In the genomic region with DNA sequence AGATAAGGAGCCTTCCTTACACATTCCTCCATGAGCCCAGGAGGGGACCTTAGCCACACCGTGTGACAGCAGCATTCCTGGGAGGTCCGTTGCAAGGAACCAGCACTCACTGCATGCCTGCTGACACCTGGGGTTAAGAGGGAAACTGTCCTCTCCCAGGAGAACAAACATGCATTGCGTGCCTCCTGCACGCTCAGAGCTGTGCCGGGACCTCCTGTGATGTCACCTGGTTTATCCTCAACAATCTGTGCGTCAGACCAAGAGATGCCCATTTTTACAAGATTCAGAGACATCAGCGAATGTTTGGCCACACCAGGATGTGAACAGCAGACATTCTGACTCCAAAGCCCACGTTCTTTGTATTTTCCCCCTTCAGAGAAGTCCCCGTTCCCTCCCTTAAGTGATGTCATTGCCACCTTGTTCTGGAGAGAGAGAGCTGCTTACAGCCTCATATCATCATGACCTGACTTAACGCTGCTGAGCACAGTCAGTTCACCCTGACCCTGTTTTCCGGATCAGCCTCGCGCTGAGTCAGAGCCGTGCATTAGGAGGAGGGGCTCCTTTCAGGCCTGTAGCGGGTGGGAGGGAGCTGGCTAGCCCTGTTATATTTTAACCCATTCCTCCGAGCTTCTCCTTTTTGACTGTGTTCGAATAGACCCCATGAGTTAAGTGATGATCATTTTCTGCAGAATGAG, we compare ENCODE assay signal across 8 cellular contexts. TPM values are rescaled to one million over a fixed set of nuclear protein-coding genes. Genes with fewer than 3 reads are reported as not detected.
DNase-seq lines count a peak whose midpoint lies in the region; ATAC-seq lines count a peak whose summit lies in the region.

No MANE protein-coding gene starts in this region.

- H3K36me3 ChIP-seq in BLaER1 = peaks cover 64% of the 10 kb centered on the region

- DNase-seq in activated CD4-positive, alpha-beta T cell treated with anti-CD3 and anti-CD28 coated beads, Interleukin-2, amount 10 ng/mL, durations not matched to agents 24 days and 14 days = peak; percentile 61
- peak; percentile 25 to 87 (median 62) for DNase-seq in head of caudate nucleus
- DNase-seq in stimulated activated naive B cell treated with anti-CD40 and anti-IgM and Interleukin-4, amounts not matched to agents 10 μg/mL and 1 μg/mL and 100 μg/mL, for 72 hours = peak; percentile 14
- no peak for DNase-seq in NCI-H1694 treated with DMSO at 0.1 percent for 48 hours (lab: John Stamatoyannopoulos, UW)

- H3K4me2 ChIP-seq in BLaER1 = peak overlapping the region; percentile 23

- H3K4me1 Mint-ChIP-seq in activated CD4-positive, alpha-beta T cell treated with anti-CD3 and anti-CD28 coated beads, Interleukin-2, amount 10 ng/mL, durations not matched to agents 24 days and 14 days = peaks cover 8% of the 10 kb centered on the region
- peaks cover 11 to 16% of the 10 kb centered on the region in 2 donors for H3K4me1 Mint-ChIP-seq in stimulated activated naive B cell treated with anti-CD40 and anti-IgM and Interleukin-4, amounts not matched to agents 10 μg/mL and 1 μg/mL and 100 μg/mL, for 72 hours

- peak overlapping the region; percentile 59 for H3K27ac Mint-ChIP-seq in activated CD4-positive, alpha-beta T cell treated with anti-CD3 and anti-CD28 coated beads, Interleukin-2, amount 10 ng/mL, durations not matched to agents 24 days and 14 days
- H3K27ac Mint-ChIP-seq in stimulated activated naive B cell treated with anti-CD40 and anti-IgM and Interleukin-4, amounts not matched to agents 10 μg/mL and 1 μg/mL and 100 μg/mL, for 72 hours = no peak overlapping the region

- no peak overlapping the region for H3K4me3 Mint-ChIP-seq in activated CD4-positive, alpha-beta T cell treated with anti-CD3 and anti-CD28 coated beads, Interleukin-2, amount 10 ng/mL, durations not matched to agents 24 days and 14 days
- no peak overlapping the region for H3K4me3 Mint-ChIP-seq in stimulated activated naive B cell treated with anti-CD40 and anti-IgM and Interleukin-4, amounts not matched to agents 10 μg/mL and 1 μg/mL and 100 μg/mL, for 72 hours

- H3K27me3 ChIP-seq in BLaER1 = no peaks in the 10 kb centered on the region

- peaks cover 12% of the 10 kb centered on the region; the same call in 1 of the 2 replicates for H3K4me1 ChIP-seq in BLaER1

- no peak overlapping the region for H3K9ac ChIP-seq in BLaER1

- H3K9me3 ChIP-seq in BLaER1 = no peaks in the 10 kb centered on the region

- no peaks in the 10 kb centered on the region for H4K20me1 ChIP-seq in BLaER1

- ATAC-seq in HG03108 (IDR thresholded peaks at IDR 0.05; ENCODE audit: unreplicated experiment) (peak; percentile 52), HG03025 (IDR thresholded peaks at IDR 0.05; ENCODE audit: low FRiP score, unreplicated experiment) (no peak), HG02763 (IDR thresholded peaks at IDR 0.05; ENCODE audit: unreplicated experiment) (no peak)
- peak; percentile 93 to 96 for ATAC-seq in stimulated activated naive B cell treated with anti-CD40 and anti-IgM and Interleukin-4, amounts not matched to agents 10 μg/mL and 1 μg/mL and 100 μg/mL, for 72 hours (replicated peaks)

- intact Hi-C loops in activated CD4-positive, alpha-beta T cell treated with anti-CD3 and anti-CD28 coated beads, Interleukin-2, amount 10 ng/mL, durations not matched to agents 24 days and 14 days (cut with micrococcal nuclease) = no loop called here
- intact Hi-C loops in head of caudate nucleus (cut with DNase I) = no loop called here

- H3K27me3 Mint-ChIP-seq in activated CD4-positive, alpha-beta T cell treated with anti-CD3 and anti-CD28 coated beads, Interleukin-2, amount 10 ng/mL, durations not matched to agents 24 days and 14 days = no peaks in the 10 kb centered on the region
- no peaks in the 10 kb centered on the region for H3K27me3 Mint-ChIP-seq in stimulated activated naive B cell treated with anti-CD40 and anti-IgM and Interleukin-4, amounts not matched to agents 10 μg/mL and 1 μg/mL and 100 μg/mL, for 72 hours

- peaks cover 24% of the 10 kb centered on the region for H3K36me3 Mint-ChIP-seq in activated CD4-positive, alpha-beta T cell treated with anti-CD3 and anti-CD28 coated beads, Interleukin-2, amount 10 ng/mL, durations not matched to agents 24 days and 14 days (ENCODE audit: low read depth)
- peaks cover 18 to 47% of the 10 kb centered on the region in 2 donors for H3K36me3 Mint-ChIP-seq in stimulated activated naive B cell treated with anti-CD40 and anti-IgM and Interleukin-4, amounts not matched to agents 10 μg/mL and 1 μg/mL and 100 μg/mL, for 72 hours

- no peak overlapping the region for H3K4me3 ChIP-seq in BLaER1

- H3K9me3 Mint-ChIP-seq in activated CD4-positive, alpha-beta T cell treated with anti-CD3 and anti-CD28 coated beads, Interleukin-2, amount 10 ng/mL, durations not matched to agents 24 days and 14 days = peaks cover 3% of the 10 kb centered on the region
- H3K9me3 Mint-ChIP-seq in stimulated activated naive B cell treated with anti-CD40 and anti-IgM and Interleukin-4, amounts not matched to agents 10 μg/mL and 1 μg/mL and 100 μg/mL, for 72 hours = no peaks in the 10 kb centered on the region

- peak overlapping the region; percentile 14; the same call in 1 of the 2 replicates for H3K27ac ChIP-seq in BLaER1

RNA-seq across cellular contexts. Expression of a gene that starts 36.2 kb away (rescaled TPM):
- 17.1 and 18.4 TPM in 2 replicates for total RNA-seq in activated CD4-positive, alpha-beta T cell treated with anti-CD3 and anti-CD28 coated beads, Interleukin-2, amount 10 ng/mL, durations not matched to agents 24 days and 14 days

RNA-seq across cellular contexts. Expression of a gene that starts 44.8 kb away (rescaled TPM):
- 107 and 114 TPM in 2 replicates for total RNA-seq in activated CD4-positive, alpha-beta T cell treated with anti-CD3 and anti-CD28 coated beads, Interleukin-2, amount 10 ng/mL, durations not matched to agents 24 days and 14 days

RNA-seq across cellular contexts. Expression of a gene that starts 55.1 kb away (rescaled TPM):
- 26.6 and 29.2 TPM in 2 replicates for total RNA-seq in activated CD4-positive, alpha-beta T cell treated with anti-CD3 and anti-CD28 coated beads, Interleukin-2, amount 10 ng/mL, durations not matched to agents 24 days and 14 days

Comparison
In these comparisons a context has a peak if more than half of its experiments do, and no peak if none do; other contexts are left out.
1. ATAC-seq: peak in HG03108 (single experiment) and stimulated activated naive B cell treated with anti-CD40 and anti-IgM and Interleukin-4, amounts not matched to agents 10 μg/mL and 1 μg/mL and 100 μg/mL, for 72 hours (2 of 2); none in HG03025 (single experiment) and HG02763 (single experiment).